1 cellular context compared by ENCODE assay signal in the genomic region with DNA sequence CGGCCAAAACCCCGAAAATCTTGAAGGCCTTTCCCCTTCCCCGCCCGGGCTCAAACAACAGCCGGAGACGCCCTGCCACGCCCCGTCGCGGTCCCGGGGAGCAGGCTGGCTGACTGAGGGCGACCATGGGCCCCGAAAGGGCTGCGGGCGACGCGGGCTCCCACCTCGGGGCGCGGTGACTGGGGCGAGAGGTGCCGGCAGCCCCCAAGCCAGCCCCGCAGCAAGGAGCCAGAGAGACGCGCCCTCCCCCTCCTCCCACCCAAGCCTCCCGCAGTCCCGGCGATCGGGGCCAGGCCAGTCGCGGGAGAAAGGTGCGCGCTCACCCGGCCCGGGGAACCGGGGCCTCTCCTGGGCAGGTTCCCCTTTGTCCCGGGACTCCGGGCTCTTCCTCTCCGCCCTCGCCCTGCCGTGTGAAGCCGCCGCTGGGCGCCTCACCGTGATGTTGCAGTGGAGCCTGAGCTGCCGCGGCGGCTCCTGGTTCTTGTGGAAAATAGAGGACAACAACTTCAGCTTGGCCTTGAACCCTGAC.
TF ChIP-seq lines count a peak whose summit lies in the region.

No MANE protein-coding gene starts in this region.

TF ChIP-seq in HepG2, 621 proteins besides CTCF, POLR2A, EP300 and RAD21 (continued from another document):
- TF ChIP-seq, protein P1, sequence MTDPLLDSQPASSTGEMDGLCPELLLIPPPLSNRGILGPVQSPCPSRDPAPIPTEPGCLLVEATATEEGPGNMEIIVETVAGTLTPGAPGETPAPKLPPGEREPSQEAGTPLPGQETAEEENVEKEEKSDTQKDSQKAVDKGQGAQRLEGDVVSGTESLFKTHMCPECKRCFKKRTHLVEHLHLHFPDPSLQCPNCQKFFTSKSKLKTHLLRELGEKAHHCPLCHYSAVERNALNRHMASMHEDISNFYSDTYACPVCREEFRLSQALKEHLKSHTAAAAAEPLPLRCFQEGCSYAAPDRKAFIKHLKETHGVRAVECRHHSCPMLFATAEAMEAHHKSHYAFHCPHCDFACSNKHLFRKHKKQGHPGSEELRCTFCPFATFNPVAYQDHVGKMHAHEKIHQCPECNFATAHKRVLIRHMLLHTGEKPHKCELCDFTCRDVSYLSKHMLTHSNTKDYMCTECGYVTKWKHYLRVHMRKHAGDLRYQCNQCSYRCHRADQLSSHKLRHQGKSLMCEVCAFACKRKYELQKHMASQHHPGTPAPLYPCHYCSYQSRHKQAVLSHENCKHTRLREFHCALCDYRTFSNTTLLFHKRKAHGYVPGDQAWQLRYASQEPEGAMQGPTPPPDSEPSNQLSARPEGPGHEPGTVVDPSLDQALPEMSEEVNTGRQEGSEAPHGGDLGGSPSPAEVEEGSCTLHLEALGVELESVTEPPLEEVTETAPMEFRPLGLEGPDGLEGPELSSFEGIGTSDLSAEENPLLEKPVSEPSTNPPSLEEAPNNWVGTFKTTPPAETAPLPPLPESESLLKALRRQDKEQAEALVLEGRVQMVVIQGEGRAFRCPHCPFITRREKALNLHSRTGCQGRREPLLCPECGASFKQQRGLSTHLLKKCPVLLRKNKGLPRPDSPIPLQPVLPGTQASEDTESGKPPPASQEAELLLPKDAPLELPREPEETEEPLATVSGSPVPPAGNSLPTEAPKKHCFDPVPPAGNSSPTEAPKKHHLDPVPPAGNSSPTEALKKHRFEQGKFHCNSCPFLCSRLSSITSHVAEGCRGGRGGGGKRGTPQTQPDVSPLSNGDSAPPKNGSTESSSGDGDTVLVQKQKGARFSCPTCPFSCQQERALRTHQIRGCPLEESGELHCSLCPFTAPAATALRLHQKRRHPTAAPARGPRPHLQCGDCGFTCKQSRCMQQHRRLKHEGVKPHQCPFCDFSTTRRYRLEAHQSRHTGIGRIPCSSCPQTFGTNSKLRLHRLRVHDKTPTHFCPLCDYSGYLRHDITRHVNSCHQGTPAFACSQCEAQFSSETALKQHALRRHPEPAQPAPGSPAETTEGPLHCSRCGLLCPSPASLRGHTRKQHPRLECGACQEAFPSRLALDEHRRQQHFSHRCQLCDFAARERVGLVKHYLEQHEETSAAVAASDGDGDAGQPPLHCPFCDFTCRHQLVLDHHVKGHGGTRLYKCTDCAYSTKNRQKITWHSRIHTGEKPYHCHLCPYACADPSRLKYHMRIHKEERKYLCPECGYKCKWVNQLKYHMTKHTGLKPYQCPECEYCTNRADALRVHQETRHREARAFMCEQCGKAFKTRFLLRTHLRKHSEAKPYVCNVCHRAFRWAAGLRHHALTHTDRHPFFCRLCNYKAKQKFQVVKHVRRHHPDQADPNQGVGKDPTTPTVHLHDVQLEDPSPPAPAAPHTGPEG (CRISPR knock-in tag; IDR thresholded peaks at IDR 0.05) = 0 out of 2 replicates have a peak, but pooled peaks have one; percentile 34
- peak; percentile 11 for TF ChIP-seq HNRNPK (IDR thresholded peaks at IDR 0.05; ENCODE audit: low read depth, low read length, poor library complexity, severe bottlenecking)
- TF ChIP-seq GMEB2 (CRISPR knock-in tag; IDR thresholded peaks at IDR 0.05; ENCODE audit: low read depth) = no peak
- TF ChIP-seq NCOR1 (IDR thresholded peaks at IDR 0.05; ENCODE audit: borderline replicate concordance, low read length) = 0 out of 2 replicates have a peak, but pooled peaks have one; percentile 32
- no peak for TF ChIP-seq NFYC (CRISPR knock-in tag; IDR thresholded peaks at IDR 0.05)
- TF ChIP-seq ZUFSP (CRISPR knock-in tag; IDR thresholded peaks at IDR 0.05; ENCODE audit: borderline replicate concordance) = no peak
- TF ChIP-seq GPN1 (CRISPR knock-in tag; IDR thresholded peaks at IDR 0.05; ENCODE audit: borderline replicate concordance) = 0 out of 2 replicates have a peak, but pooled peaks have one; percentile 55
- TF ChIP-seq YEATS4 (CRISPR knock-in tag; IDR thresholded peaks at IDR 0.05; ENCODE audit: borderline replicate concordance) = peak; percentile 82; the same call in 1 of the 2 replicates
- no peak for TF ChIP-seq MIER2 (CRISPR knock-in tag; IDR thresholded peaks at IDR 0.05)
- peak; percentile 19; the same call in 1 of the 2 replicates for TF ChIP-seq SAP130 (CRISPR knock-in tag; IDR thresholded peaks at IDR 0.05; ENCODE audit: low read depth)
- no peak for TF ChIP-seq ZMYM2 (CRISPR knock-in tag; IDR thresholded peaks at IDR 0.05)
- peak; percentile 17; the same call in 1 of the 2 replicates for TF ChIP-seq ZNF501 (CRISPR knock-in tag; IDR thresholded peaks at IDR 0.05)
- TF ChIP-seq MED13 (CRISPR knock-in tag; IDR thresholded peaks at IDR 0.05) = 0 out of 2 replicates have a peak, but pooled peaks have one; percentile 16
- TF ChIP-seq NR1H2 (CRISPR knock-in tag; IDR thresholded peaks at IDR 0.05; ENCODE audit: borderline replicate concordance, low read depth) = 0 out of 2 replicates have a peak, but pooled peaks have one; percentile 25
- TF ChIP-seq PPARG (CRISPR knock-in tag; conservative IDR thresholded peaks at IDR 0.05) = 0 out of 2 replicates have a peak, but pooled peaks have one; percentile 21
- TF ChIP-seq SOX5 (CRISPR knock-in tag; IDR thresholded peaks at IDR 0.05; ENCODE audit: borderline replicate concordance) = 0 out of 2 replicates have a peak, but pooled peaks have one; percentile 2
- TF ChIP-seq FOSL2 (CRISPR knock-in tag; IDR thresholded peaks at IDR 0.05) = peak; percentile 32; the same call in 1 of the 2 replicates
- no peak for TF ChIP-seq ZNF878 (CRISPR knock-in tag; IDR thresholded peaks at IDR 0.05)
- peak; percentile 31; the same call in 1 of the 2 replicates for TF ChIP-seq ZNF605 (CRISPR knock-in tag; IDR thresholded peaks at IDR 0.05)
- peak; percentile 30; the same call in 1 of the 2 replicates for TF ChIP-seq ZNF776 (CRISPR knock-in tag; IDR thresholded peaks at IDR 0.05)
- TF ChIP-seq, protein P2, sequence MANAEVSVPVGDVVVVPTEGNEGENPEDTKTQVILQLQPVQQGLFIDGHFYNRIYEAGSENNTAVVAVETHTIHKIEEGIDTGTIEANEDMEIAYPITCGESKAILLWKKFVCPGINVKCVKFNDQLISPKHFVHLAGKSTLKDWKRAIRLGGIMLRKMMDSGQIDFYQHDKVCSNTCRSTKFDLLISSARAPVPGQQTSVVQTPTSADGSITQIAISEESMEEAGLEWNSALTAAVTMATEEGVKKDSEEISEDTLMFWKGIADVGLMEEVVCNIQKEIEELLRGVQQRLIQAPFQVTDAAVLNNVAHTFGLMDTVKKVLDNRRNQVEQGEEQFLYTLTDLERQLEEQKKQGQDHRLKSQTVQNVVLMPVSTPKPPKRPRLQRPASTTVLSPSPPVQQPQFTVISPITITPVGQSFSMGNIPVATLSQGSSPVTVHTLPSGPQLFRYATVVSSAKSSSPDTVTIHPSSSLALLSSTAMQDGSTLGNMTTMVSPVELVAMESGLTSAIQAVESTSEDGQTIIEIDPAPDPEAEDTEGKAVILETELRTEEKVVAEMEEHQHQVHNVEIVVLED (CRISPR knock-in tag; IDR thresholded peaks at IDR 0.05; ENCODE audit: borderline replicate concordance) = no peak
- 0 out of 2 replicates have a peak, but pooled peaks have one; percentile 1 for TF ChIP-seq MYC (CRISPR knock-in tag; IDR thresholded peaks at IDR 0.05; ENCODE audit: borderline replicate concordance)
- 0 out of 2 replicates have a peak, but pooled peaks have one; percentile 38 for TF ChIP-seq MAF1 (CRISPR knock-in tag; IDR thresholded peaks at IDR 0.05; ENCODE audit: borderline replicate concordance)
- 0 out of 2 replicates have a peak, but pooled peaks have one; percentile 12 for TF ChIP-seq REL (CRISPR knock-in tag; conservative IDR thresholded peaks at IDR 0.05)
- peak; percentile 68 for TF ChIP-seq RBM39 (IDR thresholded peaks at IDR 0.05; ENCODE audit: low read depth, low read length, poor library complexity, severe bottlenecking)
- TF ChIP-seq ZNF292 (CRISPR knock-in tag; IDR thresholded peaks at IDR 0.05; ENCODE audit: borderline replicate concordance, low read depth) = no peak
- peak; percentile 70; the same call in 1 of the 2 replicates for TF ChIP-seq UBTF (CRISPR knock-in tag; IDR thresholded peaks at IDR 0.05)
- peak; percentile 43 for TF ChIP-seq ASH2L (IDR thresholded peaks at IDR 0.05; ENCODE audit: insufficient read length, low read depth, low read length)
- 0 out of 2 replicates have a peak, but pooled peaks have one; percentile 57 for TF ChIP-seq ZNF546 (CRISPR knock-in tag; conservative IDR thresholded peaks at IDR 0.05)
- TF ChIP-seq SALL1 (CRISPR knock-in tag; IDR thresholded peaks at IDR 0.05) = peak; percentile 2; the same call in 1 of the 2 replicates
- TF ChIP-seq, protein P3, sequence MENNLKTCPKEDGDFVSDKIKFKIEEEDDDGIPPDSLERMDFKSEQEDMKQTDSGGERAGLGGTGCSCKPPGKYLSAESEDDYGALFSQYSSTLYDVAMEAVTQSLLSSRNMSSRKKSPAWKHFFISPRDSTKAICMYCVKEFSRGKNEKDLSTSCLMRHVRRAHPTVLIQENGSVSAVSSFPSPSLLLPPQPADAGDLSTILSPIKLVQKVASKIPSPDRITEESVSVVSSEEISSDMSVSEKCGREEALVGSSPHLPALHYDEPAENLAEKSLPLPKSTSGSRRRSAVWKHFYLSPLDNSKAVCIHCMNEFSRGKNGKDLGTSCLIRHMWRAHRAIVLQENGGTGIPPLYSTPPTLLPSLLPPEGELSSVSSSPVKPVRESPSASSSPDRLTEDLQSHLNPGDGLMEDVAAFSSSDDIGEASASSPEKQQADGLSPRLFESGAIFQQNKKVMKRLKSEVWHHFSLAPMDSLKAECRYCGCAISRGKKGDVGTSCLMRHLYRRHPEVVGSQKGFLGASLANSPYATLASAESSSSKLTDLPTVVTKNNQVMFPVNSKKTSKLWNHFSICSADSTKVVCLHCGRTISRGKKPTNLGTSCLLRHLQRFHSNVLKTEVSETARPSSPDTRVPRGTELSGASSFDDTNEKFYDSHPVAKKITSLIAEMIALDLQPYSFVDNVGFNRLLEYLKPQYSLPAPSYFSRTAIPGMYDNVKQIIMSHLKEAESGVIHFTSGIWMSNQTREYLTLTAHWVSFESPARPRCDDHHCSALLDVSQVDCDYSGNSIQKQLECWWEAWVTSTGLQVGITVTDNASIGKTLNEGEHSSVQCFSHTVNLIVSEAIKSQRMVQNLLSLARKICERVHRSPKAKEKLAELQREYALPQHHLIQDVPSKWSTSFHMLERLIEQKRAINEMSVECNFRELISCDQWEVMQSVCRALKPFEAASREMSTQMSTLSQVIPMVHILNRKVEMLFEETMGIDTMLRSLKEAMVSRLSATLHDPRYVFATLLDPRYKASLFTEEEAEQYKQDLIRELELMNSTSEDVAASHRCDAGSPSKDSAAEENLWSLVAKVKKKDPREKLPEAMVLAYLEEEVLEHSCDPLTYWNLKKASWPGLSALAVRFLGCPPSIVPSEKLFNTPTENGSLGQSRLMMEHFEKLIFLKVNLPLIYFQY (CRISPR knock-in tag; IDR thresholded peaks at IDR 0.05; ENCODE audit: borderline replicate concordance) = no peak; the same call in 1 of the 2 replicates
- TF ChIP-seq AGO2 (optimal IDR thresholded peaks at IDR 0.05; ENCODE audit: low read depth, low read length) = peak; percentile 32
